Comparison of ENCODE assay signal across 23 cellular contexts in the genomic region with DNA sequence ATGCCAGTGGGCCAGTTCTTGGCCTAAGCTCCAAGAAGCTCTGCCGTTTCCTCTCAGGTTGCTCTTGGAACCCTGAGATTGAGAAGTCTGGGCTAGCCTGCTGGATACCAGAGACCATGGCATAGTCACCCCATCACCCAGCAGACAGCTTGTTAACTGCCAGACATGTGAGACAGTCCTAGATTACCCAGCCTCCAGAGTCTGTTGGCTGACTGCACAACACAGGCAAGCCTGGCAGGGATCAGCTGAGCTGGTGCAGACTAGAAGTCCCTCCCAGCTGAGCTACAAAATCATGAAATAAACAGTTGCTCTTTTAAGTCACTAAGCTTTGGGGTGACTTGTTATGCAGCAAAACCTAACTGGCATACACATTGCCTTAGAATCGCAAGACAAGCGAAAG.
"Had no signal": no experiment of that assay in that cellular context is flagged by ENCODE, and none has a peak within 500 bp of the region (broad histone marks: within the 10 kb centered on the region; RNA-seq: fewer than 3 reads in every experiment).

No MANE protein-coding gene starts in this region.

- H3K4me3 ChIP-seq: cardiac muscle cell, hepatocyte, mucosa of descending colon, stomach, suprapubic skin, tibial nerve had no signal

- H3K9me3 ChIP-seq: mucosa of descending colon, stomach, suprapubic skin, tibial nerve had no signal

- H3K4me2 ChIP-seq: hepatocyte had no signal

- H3K27ac Mint-ChIP-seq: activated T-helper 2 cell treated with anti-CD3 and anti-CD28 coated beads, Interferon-gamma antibody, Interleukin-2, Interleukin-4, amounts not matched to agents 10 μg/mL and 5 μg/mL and 100 μg/mL, durations not matched to agents 14 hours and 24 hours and 36 hours; nephron progenitor cell had no signal

- ATAC-seq: activated T-cell treated with anti-CD3 and anti-CD28 coated beads, Interleukin-2, amount 50 U/mL, for 4 hours; mucosa of descending colon had no signal

- H3K27me3 ChIP-seq: cardiac muscle cell, hepatocyte, stomach, suprapubic skin, tibial nerve had no signal

- H3K9me3 Mint-ChIP-seq: activated T-cell treated with anti-CD3 and anti-CD28 coated beads, Interleukin-2, amount 50 U/mL, for 4 hours; activated T-helper 2 cell treated with anti-CD3 and anti-CD28 coated beads, Interferon-gamma antibody, Interleukin-2, Interleukin-4, amounts not matched to agents 10 μg/mL and 5 μg/mL and 100 μg/mL, durations not matched to agents 14 hours and 24 hours and 36 hours; nephron progenitor cell had no signal

- H3K27me3 Mint-ChIP-seq: activated naive CD8-positive, alpha-beta T cell had no signal

- H2AFZ ChIP-seq: hepatocyte had no signal

- H3K4me3 Mint-ChIP-seq: activated naive CD8-positive, alpha-beta T cell; activated T-cell treated with anti-CD3 and anti-CD28 coated beads, Interleukin-2, amount 50 U/mL, for 4 hours; nephron progenitor cell had no signal

- H3K27ac ChIP-seq: cardiac muscle cell, hepatocyte, suprapubic skin, tibial nerve had no signal

- DNase-seq: activated CD4-positive, alpha-beta T cell treated with anti-CD3 and anti-CD28 coated beads for 4 hours; activated CD4-positive, alpha-beta T cell treated with anti-CD3 and anti-CD28 coated beads, Interleukin-2, amount 50 U/mL, for 48 hours; activated CD4-positive, CD25-positive, alpha-beta regulatory T cell; activated CD8-positive, alpha-beta memory T cell treated with anti-CD3 and anti-CD28 coated beads, Interleukin-2, amount 50 U/mL, for 48 hours; activated naive CD4-positive, alpha-beta T cell; activated T-cell treated with anti-CD3 and anti-CD28 coated beads, Interleukin-2, amount 50 U/mL, for 4 hours; amygdala; effector memory CD4-positive, alpha-beta T cell; foreskin melanocyte; kidney glomerular epithelial cell; mucosa of descending colon; nephron progenitor cell; nucleus accumbens; retina; stimulated activated CD4-positive, alpha-beta T cell treated with anti-CD3 and anti-CD28 coated beads, Interleukin-1b, Interleukin-23, amount 100 ng/mL, for 48 hours; stomach; T1000 had no signal
